Comparison of ENCODE assay signal across 25 cellular contexts in genomic region chr4:155545456-155545855, GRCh38.
"Had no signal": no experiment of that assay in that cellular context is flagged by ENCODE, and none has a peak within 500 bp of the region (broad histone marks: within the 10 kb centered on the region; RNA-seq: fewer than 3 reads in every experiment).

No MANE protein-coding gene starts in this region.

- H3K4me1 ChIP-seq: lower lobe of right lung, testis, thyroid gland, transverse colon, upper lobe of left lung, vagina had no signal

- H3K27ac Mint-ChIP-seq: immature natural killer cell; naive thymus-derived CD8-positive, alpha-beta T cell; nephron progenitor cell; progenitor cell of endocrine pancreas; stimulated activated naive B cell treated with anti-CD40 and anti-IgM and Interleukin-4, amounts not matched to agents 10 μg/mL and 1 μg/mL and 100 μg/mL, for 72 hours had no signal

- H3K9me3 Mint-ChIP-seq: nephron progenitor cell had no signal

- H3K4me3 ChIP-seq: lower lobe of right lung, ovary, skin epidermis, stomach, testis, thyroid gland, transverse colon, upper lobe of left lung, vagina had no signal

- H3K4me1 Mint-ChIP-seq: immature natural killer cell; naive thymus-derived CD8-positive, alpha-beta T cell; nephron progenitor cell; stimulated activated naive B cell treated with anti-CD40 and anti-IgM and Interleukin-4, amounts not matched to agents 10 μg/mL and 1 μg/mL and 100 μg/mL, for 72 hours had no signal

- H3K4me3 Mint-ChIP-seq: immature natural killer cell; naive thymus-derived CD8-positive, alpha-beta T cell; nephron progenitor cell; stimulated activated naive B cell treated with anti-CD40 and anti-IgM and Interleukin-4, amounts not matched to agents 10 μg/mL and 1 μg/mL and 100 μg/mL, for 72 hours had no signal

- H3K27ac ChIP-seq: lower lobe of right lung, ovary, stomach, testis, thyroid gland, transverse colon, upper lobe of left lung, vagina had no signal

- H3K27me3 ChIP-seq: ovary, stomach, testis, thyroid gland, transverse colon, upper lobe of left lung, vagina had no signal

- H3K36me3 ChIP-seq: lower lobe of right lung, ovary, stomach, thyroid gland, transverse colon, upper lobe of left lung, vagina had no signal

- H3K27me3 Mint-ChIP-seq: progenitor cell of endocrine pancreas; stimulated activated naive B cell treated with anti-CD40 and anti-IgM and Interleukin-4, amounts not matched to agents 10 μg/mL and 1 μg/mL and 100 μg/mL, for 72 hours had no signal

- H3K9me3 ChIP-seq: lower lobe of right lung, ovary, testis, thyroid gland, transverse colon, upper lobe of left lung, vagina had no signal

- H3K36me3 Mint-ChIP-seq: immature natural killer cell; stimulated activated naive B cell treated with anti-CD40 and anti-IgM and Interleukin-4, amounts not matched to agents 10 μg/mL and 1 μg/mL and 100 μg/mL, for 72 hours had no signal

- ATAC-seq: left lobe of liver; lower lobe of right lung; naive thymus-derived CD8-positive, alpha-beta T cell; sciatic nerve; stimulated activated naive B cell treated with anti-CD40 and anti-IgM and Interleukin-4, amounts not matched to agents 10 μg/mL and 1 μg/mL and 100 μg/mL, for 72 hours; stimulated activated naive CD8-positive, alpha-beta T cell treated with anti-CD3 and anti-CD28 coated beads, Interleukin-15, Interleukin-2, amounts not matched to agents 100 U/mL and 50 U/mL, for 24 hours had no signal

- DNase-seq: hypothalamus; immature natural killer cell; lower lobe of right lung; mammary epithelial cell; mesenchymal stem cell; naive thymus-derived CD8-positive, alpha-beta T cell; nephron progenitor cell; ovary; right cardiac atrium; stimulated activated CD4-positive, alpha-beta T cell treated with anti-CD3 and anti-CD28 coated beads, Interleukin-12 subunit alpha, Interleukin-12 subunit beta, amount 100 ng/mL, for 4 hours; stimulated activated CD4-positive, alpha-beta T cell treated with anti-CD3 and anti-CD28 coated beads, Interleukin-15, amount 100 ng/mL, for 24 hours; stimulated activated CD4-positive, alpha-beta T cell treated with anti-CD3 and anti-CD28 coated beads, Interleukin-2, amount 100 ng/mL, for 24 hours; stimulated activated CD4-positive, alpha-beta T cell treated with anti-CD3 and anti-CD28 coated beads, Interleukin-4, amount 100 ng/mL, for 1 hour; stimulated activated naive B cell treated with anti-CD40 and anti-IgM and Interleukin-4, amounts not matched to agents 10 μg/mL and 1 μg/mL and 100 μg/mL, for 72 hours; stimulated activated naive CD8-positive, alpha-beta T cell treated with anti-CD3 and anti-CD28 coated beads, Interleukin-15, Interleukin-2, amounts not matched to agents 100 U/mL and 50 U/mL, for 24 hours; stomach; testis; thyroid gland; transverse colon; upper lobe of left lung had no signal
